ENCODE assay signal across 8 cellular contexts in genomic region chr12:96195845-96196451, GRCh38. TPM values are rescaled to one million over a fixed set of nuclear protein-coding genes. Genes with fewer than 3 reads are reported as not detected.
A peak's percentile ranks its signal among the peaks of the same experiment; 100 is the strongest.
DNase-seq lines count a peak whose midpoint lies in the region; ATAC-seq lines count a peak whose summit lies in the region.

No MANE protein-coding gene starts in this region.

- DNase-seq in H4 (ENCODE audit: low spot score): peak; percentile 54
- DNase-seq in SK-N-DZ (ENCODE audit: low spot score): peak; percentile 54
- peak; percentile 86 for DNase-seq in astrocyte of the hippocampus (ENCODE audit: low read depth, low spot score)
- DNase-seq in iPS-NIHi11 (ENCODE audit: low spot score): peak; percentile 31
- DNase-seq in stimulated activated CD4-positive, alpha-beta T cell treated with anti-CD3 and anti-CD28 coated beads, Interleukin-4, amount 100 ng/mL, for 24 hours: peak; percentile 70
- no peak for DNase-seq in NCI-H748 (lab: John Stamatoyannopoulos, UW; ENCODE audit: unreplicated experiment)

- ATAC-seq in HG03469 (IDR thresholded peaks at IDR 0.05; ENCODE audit: unreplicated experiment) (no peak), GM21528 (IDR thresholded peaks at IDR 0.05; ENCODE audit: low FRiP score, unreplicated experiment) (no peak)

RNA-seq across cellular contexts. Expression of gene ELK3, which starts 1.8 kb away (rescaled TPM):
- 15.1 and 17.8 TPM in 2 replicates for total RNA-seq in H4 (2014; rRNA removed; shearing (Covaris generic))
- 4.8 and 5.1 TPM in 2 replicates for polyA plus RNA-seq in SK-N-DZ (2014; cell fraction: cytosol; rRNA removed)
- 3.1 and 4.1 TPM in 2 replicates for polyA plus RNA-seq in SK-N-DZ (2014; cell fraction: nucleus; rRNA removed)
